ENCODE assay signal across 20 cellular contexts in the genomic region with DNA sequence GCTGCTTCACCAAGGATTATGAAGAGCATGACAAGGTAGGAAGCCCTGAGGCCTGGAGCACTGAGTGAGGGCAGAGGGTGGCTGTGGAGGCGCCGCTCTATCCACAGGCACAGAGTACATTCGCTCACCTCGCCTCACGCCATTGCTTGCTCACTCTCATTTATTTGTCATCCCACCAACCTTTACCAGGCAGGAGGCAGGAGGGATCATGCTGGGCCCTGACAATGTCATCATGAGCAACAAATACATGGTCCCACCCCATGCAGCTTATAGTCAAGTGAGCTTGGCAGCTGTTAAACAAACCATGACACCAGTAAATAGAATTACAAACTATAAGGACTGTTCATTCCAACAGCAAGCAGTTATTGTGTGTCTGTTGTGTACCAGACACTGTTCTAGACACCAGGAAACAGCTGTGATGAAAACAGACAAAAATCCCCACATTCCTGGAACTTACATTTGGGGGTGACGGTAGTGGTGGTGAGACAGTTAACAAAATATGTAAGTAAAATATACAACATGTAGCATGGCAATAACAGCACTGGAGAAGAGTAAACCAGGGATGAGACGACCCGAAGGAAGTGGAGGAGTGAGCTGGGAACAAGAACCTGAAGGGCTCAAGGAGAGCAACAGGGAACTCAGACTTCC. TPM values are rescaled to one million over a fixed set of nuclear protein-coding genes. Genes with fewer than 3 reads are reported as not detected.
A peak's percentile ranks its signal among the peaks of the same experiment; 100 is the strongest.
DNase-seq lines count a peak whose midpoint lies in the region; ATAC-seq, FAIRE-seq and TF ChIP-seq lines count a peak whose summit lies in the region.
"Had no signal": no experiment of that assay in that cellular context is flagged by ENCODE, and none has a peak within 500 bp of the region (broad histone marks: within the 10 kb centered on the region; RNA-seq: fewer than 3 reads in every experiment).

No MANE protein-coding gene starts in this region.

- 89% methylated on average over 8 of the region's 8 CpGs for WGBS in pancreas, 2 donors

- H3K27ac ChIP-seq in AG04450 (ENCODE audit: low read depth, low read length) (peak overlapping the region; percentile 74), SJSA1 (peak overlapping the region; percentile 25; the same call in 1 of the 2 replicates), pancreas (no peak overlapping the region)
- H3K27ac ChIP-seq: 22Rv1; BLaER1 treated with 17β-estradiol and CSF1 and Interleukin-3, amounts not matched to agents 10 nM and 100 nM; lower lobe of right lung; parathyroid adenoma had no signal

- H3K36me3 ChIP-seq in SJSA1 (peaks cover 99% of the 10 kb centered on the region), pancreas (peaks cover 0 to 7% (median 0%) of the 10 kb centered on the region in 3 donors)

- no peaks in the 10 kb centered on the region for H3K27me3 ChIP-seq in AG04450 (ENCODE audit: control insufficient read depth, insufficient read depth, low read length)
- no peaks in the 10 kb centered on the region for H3K27me3 ChIP-seq in SJSA1 (replicated peaks)
- no peaks in the 10 kb centered on the region for H3K27me3 ChIP-seq in pancreas

- CTCF ChIA-PET in AG04450 (lab: Charles Lee) = interaction anchor here (2.0 to 2.8 kb wide), 2 partner anchors 67 to 140 kb away, joined by 6 to 22 read pairs; a partner anchor contains a TSS

- FAIRE-seq in pancreas (lab: Jason Lieb, UNC) = no peak
- FAIRE-seq: islet of Langerhans had no signal

- H3K4me1 ChIP-seq in SJSA1 (replicated peaks) (peaks cover 27% of the 10 kb centered on the region), pancreas (no peaks in the 10 kb centered on the region)
- H3K4me1 ChIP-seq: parathyroid adenoma had no signal

- DNase-seq in NCI-H146 (lab: John Stamatoyannopoulos, UW) = peak; percentile 16
- no peak for DNase-seq in NCI-H146 treated with DMSO at 0.1 percent for 48 hours (lab: John Stamatoyannopoulos, UW; ENCODE audit: unreplicated experiment)
- DNase-seq in AG04450 (ENCODE audit: low read depth, low spot score) = no peak
- DNase-seq in SJSA1 (ENCODE audit: low read depth in 1 of 2, low spot score in 2 of 2) = peak in 1 of 2 experiments; percentile 42
- DNase-seq in hepatic stellate cell (ENCODE audit: low spot score) = peak; percentile 45
- DNase-seq in SHP77 (lab: John Stamatoyannopoulos, UW) = no peak
- no peak for DNase-seq in activated CD4-positive, CD25-positive, alpha-beta regulatory T cell (lab: John Stamatoyannopoulos, UW)
- DNase-seq in pancreas = no peak
- DNase-seq: activated CD4-positive, alpha-beta T cell treated with anti-CD3 and anti-CD28 coated beads for 4 hours; activated T-cell treated with anti-CD3 and anti-CD28 coated beads for 4 hours; DMS153; effector memory CD4-positive, alpha-beta T cell; lower lobe of right lung; NCI-H1092; stimulated activated CD4-positive, alpha-beta T cell treated with anti-CD3 and anti-CD28 coated beads, Interleukin-4, amount 100 ng/mL, for 1 hour; substantia nigra had no signal

- H3K4me3 ChIP-seq in AG04450 (ENCODE audit: low read depth, low read length) (no peak overlapping the region), SJSA1 (no peak overlapping the region), pancreas (no peak overlapping the region)
- H3K4me3 ChIP-seq: BLaER1 treated with 17β-estradiol and CSF1 and Interleukin-3, amounts not matched to agents 10 nM and 100 nM; lower lobe of right lung had no signal

- no peak for TF ChIP-seq CTCF in AG04450 (IDR thresholded peaks at IDR 0.05; ENCODE audit: low read depth, low read length)
- no peak for TF ChIP-seq CTCF in pancreas (IDR thresholded peaks at IDR 0.05)

- POLR2A ChIA-PET in AG04450 (lab: Yijun Ruan, JAX) = interaction anchor here (0.7 to 1.0 kb wide), 2 partner anchors 45 to 75 kb away, joined by 3 read pairs; no protein-coding TSS in a partner anchor

- no peak for ATAC-seq in pancreas
- ATAC-seq: lower lobe of right lung had no signal

- intact Hi-C loops in pancreas (cut with DNase I) = no loop called here

- H3K9me3 ChIP-seq in AG04450 (ENCODE audit: control insufficient read depth, insufficient read depth, low read length) = 0 out of 2 replicates have a peak, but pooled peaks cover 2% of the 10 kb centered on the region
- no peaks in the 10 kb centered on the region for H3K9me3 ChIP-seq in SJSA1 (replicated peaks)
- no peaks in the 10 kb centered on the region for H3K9me3 ChIP-seq in pancreas
- H3K9me3 ChIP-seq: BLaER1 treated with 17β-estradiol and CSF1 and Interleukin-3, amounts not matched to agents 10 nM and 100 nM; lower lobe of right lung had no signal

RNA-seq across cellular contexts. Expression of a gene that starts 6.9 kb away (rescaled TPM):
- polyA plus RNA-seq in AG04450 (2011; rRNA removed) (70.1 and 84.1 TPM in 2 replicates), pancreas (10 to 100 TPM; 15.5 to 16.5 TPM)
- 45.9 and 52.7 TPM in 2 replicates for polyA minus RNA-seq in AG04450 (2011; rRNA and poly(A)+ RNA removed)
- total RNA-seq in SJSA1 (2014; rRNA removed; shearing (Covaris generic)) = 43.8 and 68.9 TPM in 2 replicates
- 10 to 100 TPM in 4 of 6 donors, 1 to 10 TPM in 2; 6.7 to 38.3 (median 13.4) TPM for total RNA-seq in pancreas

Comparison
In these comparisons a context has a peak if more than half of its experiments do, and no peak if none do; other contexts are left out.
1. DNase-seq: peak in NCI-H146 (single experiment) and hepatic stellate cell (single experiment); none in NCI-H146 treated with DMSO at 0.1 percent for 48 hours (single experiment), AG04450 (single experiment), SHP77 (0 of 2), activated CD4-positive, CD25-positive, alpha-beta regulatory T cell (0 of 4) and pancreas (0 of 6).
2. H3K27ac ChIP-seq: peak in AG04450 (single experiment) and SJSA1 (single experiment); none in pancreas (0 of 4).